Comparison of ENCODE assay signal across 16 cellular contexts in genomic region chr11:64566915-64567882, GRCh38. TPM values are rescaled to one million over a fixed set of nuclear protein-coding genes. Genes with fewer than 3 reads are reported as not detected.
DNase-seq lines count a peak whose midpoint lies in the region; ATAC-seq lines count a peak whose summit lies in the region.
"Had no signal": no experiment of that assay in that cellular context is flagged by ENCODE, and none has a peak within 500 bp of the region (broad histone marks: within the 10 kb centered on the region; RNA-seq: fewer than 3 reads in every experiment).

No MANE protein-coding gene starts in this region.

- H3K36me3 Mint-ChIP-seq in activated CD4-positive, alpha-beta T cell treated with anti-CD3 and anti-CD28 coated beads, Interleukin-2, amount 10 ng/mL, durations not matched to agents 24 days and 14 days (ENCODE audit: low read depth) = no peaks in the 10 kb centered on the region
- H3K36me3 Mint-ChIP-seq in T-helper 17 cell (ENCODE audit: low read depth) = no peaks in the 10 kb centered on the region
- no peaks in the 10 kb centered on the region for H3K36me3 Mint-ChIP-seq in naive thymus-derived CD4-positive, alpha-beta T cell
- H3K36me3 Mint-ChIP-seq: naive B cell had no signal

- intact Hi-C loops in activated CD4-positive, alpha-beta T cell treated with anti-CD3 and anti-CD28 coated beads, Interleukin-2, amount 10 ng/mL, durations not matched to agents 24 days and 14 days (cut with micrococcal nuclease) = no loop called here
- intact Hi-C loops in sciatic nerve (cut with DNase I) = loop anchor here (10.0 kb wide), 1 partner anchor 158 kb away; the partner anchor contains the start of gene NRXN2
- intact Hi-C loops in naive thymus-derived CD4-positive, alpha-beta T cell (cut with micrococcal nuclease) = no loop called here

- H3K27me3 ChIP-seq in iPS-18a (ENCODE audit: control insufficient read depth, insufficient read depth, low read length) = no peaks in the 10 kb centered on the region
- H3K27me3 ChIP-seq in naive thymus-derived CD4-positive, alpha-beta T cell (ENCODE audit: control insufficient read depth in 2 of 2, insufficient read depth in 2 of 2, low read length in 2 of 2) = no peaks in the 10 kb centered on the region
- H3K27me3 ChIP-seq: thyroid gland had no signal

- H3K36me3 ChIP-seq in iPS-18a (ENCODE audit: control insufficient read depth, low read depth, low read length) = no peaks in the 10 kb centered on the region
- no peaks in the 10 kb centered on the region for H3K36me3 ChIP-seq in naive thymus-derived CD4-positive, alpha-beta T cell (ENCODE audit: control insufficient read depth in 2 of 3, insufficient read depth in 3 of 3, low read length in 3 of 3)
- H3K36me3 ChIP-seq: heart right ventricle, thyroid gland had no signal

- peaks cover 6% of the 10 kb centered on the region for H3K4me1 Mint-ChIP-seq in activated CD4-positive, alpha-beta T cell treated with anti-CD3 and anti-CD28 coated beads, Interleukin-2, amount 10 ng/mL, durations not matched to agents 24 days and 14 days
- peaks cover 2% of the 10 kb centered on the region for H3K4me1 Mint-ChIP-seq in T-helper 17 cell
- peaks cover 0 to 7% (median 4%) of the 10 kb centered on the region in 7 donors for H3K4me1 Mint-ChIP-seq in naive thymus-derived CD4-positive, alpha-beta T cell
- H3K4me1 Mint-ChIP-seq: naive B cell had no signal

- peak overlapping the region; percentile 4 for H3K4me3 Mint-ChIP-seq in activated CD4-positive, alpha-beta T cell treated with anti-CD3 and anti-CD28 coated beads, Interleukin-2, amount 10 ng/mL, durations not matched to agents 24 days and 14 days
- no peak overlapping the region for H3K4me3 Mint-ChIP-seq in T-helper 17 cell
- H3K4me3 Mint-ChIP-seq in naive thymus-derived CD4-positive, alpha-beta T cell = peak overlapping the region in 1 of 10 donors; percentile 27
- H3K4me3 Mint-ChIP-seq: naive B cell; T-helper 1 cell treated with Interleukin-12 subunit alpha and Interleukin-12 subunit beta and Interleukin-4 antibody, amounts not matched to agents 30 μg/mL and 1 μg/mL, for 36 hours had no signal

- POLR2A ChIA-PET in naive thymus-derived CD4-positive, alpha-beta T cell (lab: Charles Lee) = no interaction called here

- no peak for DNase-seq in activated CD4-positive, alpha-beta T cell treated with anti-CD3 and anti-CD28 coated beads, Interleukin-2, amount 10 ng/mL, durations not matched to agents 24 days and 14 days
- DNase-seq in activated CD4-positive, alpha-beta T cell treated with anti-CD3 and anti-CD28 coated beads for 4 hours = no peak
- DNase-seq in T-helper 17 cell (no peak), sciatic nerve (ENCODE audit: low spot score) (no peak), SHP77 (lab: John Stamatoyannopoulos, UW) (no peak), activated gamma-delta T cell treated with Interleukin-2 at 50 U/mL for 16 hours (no peak)
- no peak for DNase-seq in naive thymus-derived CD4-positive, alpha-beta T cell
- DNase-seq: activated gamma-delta T cell; naive B cell; stimulated activated CD4-positive, alpha-beta T cell treated with anti-CD3 and anti-CD28 coated beads, Interleukin-4, amount 100 ng/mL, for 4 hours had no signal

- peak overlapping the region; percentile 70 for H3K27ac ChIP-seq in iPS-18a (ENCODE audit: low read length)
- no peak overlapping the region for H3K27ac ChIP-seq in naive thymus-derived CD4-positive, alpha-beta T cell (ENCODE audit: low read depth, low read length)

- peak overlapping the region; percentile 47 for H3K4me3 ChIP-seq in iPS-18a (ENCODE audit: low read length)
- H3K4me3 ChIP-seq in naive thymus-derived CD4-positive, alpha-beta T cell (ENCODE audit: low read length) = no peak overlapping the region
- H3K4me3 ChIP-seq: thyroid gland had no signal

- ATAC-seq in T-helper 17 cell (no peak), sciatic nerve (peak; percentile 23)
- no peak for ATAC-seq in naive thymus-derived CD4-positive, alpha-beta T cell

- peaks cover 19% of the 10 kb centered on the region for H3K4me1 ChIP-seq in iPS-18a (ENCODE audit: control insufficient read depth, low read depth, low read length)
- no peaks in the 10 kb centered on the region for H3K4me1 ChIP-seq in naive thymus-derived CD4-positive, alpha-beta T cell (ENCODE audit: control insufficient read depth in 2 of 2, insufficient read depth in 2 of 2, low read length in 2 of 2)

- H3K9ac ChIP-seq in iPS-18a (ENCODE audit: low read length) = peak overlapping the region; percentile 48

- H3K9me3 Mint-ChIP-seq in activated CD4-positive, alpha-beta T cell treated with anti-CD3 and anti-CD28 coated beads, Interleukin-2, amount 10 ng/mL, durations not matched to agents 24 days and 14 days = no peaks in the 10 kb centered on the region
- no peaks in the 10 kb centered on the region for H3K9me3 Mint-ChIP-seq in naive thymus-derived CD4-positive, alpha-beta T cell
- H3K9me3 Mint-ChIP-seq: naive B cell; T-helper 1 cell treated with Interleukin-12 subunit alpha and Interleukin-12 subunit beta and Interleukin-4 antibody, amounts not matched to agents 30 μg/mL and 1 μg/mL, for 36 hours had no signal

- no peaks in the 10 kb centered on the region for H3K27me3 Mint-ChIP-seq in activated CD4-positive, alpha-beta T cell treated with anti-CD3 and anti-CD28 coated beads, Interleukin-2, amount 10 ng/mL, durations not matched to agents 24 days and 14 days
- H3K27me3 Mint-ChIP-seq in T-helper 17 cell = peaks cover 14% of the 10 kb centered on the region
- no peaks in the 10 kb centered on the region for H3K27me3 Mint-ChIP-seq in naive thymus-derived CD4-positive, alpha-beta T cell

- H3K9me3 ChIP-seq in T-helper 17 cell (ENCODE audit: control insufficient read depth, low read length, poor library complexity, severe bottlenecking) = no peaks in the 10 kb centered on the region
- H3K9me3 ChIP-seq in iPS-18a (ENCODE audit: control insufficient read depth, low read depth, low read length) = no peaks in the 10 kb centered on the region
- H3K9me3 ChIP-seq in naive thymus-derived CD4-positive, alpha-beta T cell (ENCODE audit: control insufficient read depth in 2 of 3, low read length in 3 of 3) = no peaks in the 10 kb centered on the region
- H3K9me3 ChIP-seq: heart right ventricle, thyroid gland had no signal

- H3K27ac Mint-ChIP-seq in activated CD4-positive, alpha-beta T cell treated with anti-CD3 and anti-CD28 coated beads, Interleukin-2, amount 10 ng/mL, durations not matched to agents 24 days and 14 days = no peak overlapping the region
- H3K27ac Mint-ChIP-seq in T-helper 17 cell = peak overlapping the region; percentile 72
- H3K27ac Mint-ChIP-seq in naive thymus-derived CD4-positive, alpha-beta T cell = peak overlapping the region in 4 of 9 donors; percentile 50 to 72 (median 60)
- H3K27ac Mint-ChIP-seq: naive B cell; T-helper 1 cell treated with Interleukin-12 subunit alpha and Interleukin-12 subunit beta and Interleukin-4 antibody, amounts not matched to agents 30 μg/mL and 1 μg/mL, for 36 hours had no signal

- CTCF ChIA-PET in naive thymus-derived CD4-positive, alpha-beta T cell (lab: Charles Lee) = no interaction called here

RNA-seq across cellular contexts. Expression of gene SLC22A11, which starts 11.5 kb away (rescaled TPM):
- total RNA-seq in activated CD4-positive, alpha-beta T cell treated with anti-CD3 and anti-CD28 coated beads, Interleukin-2, amount 10 ng/mL, durations not matched to agents 24 days and 14 days = not detected in 2 replicates
- total RNA-seq in T-helper 17 cell = not detected
- total RNA-seq in sciatic nerve = not detected
- not detected for total RNA-seq in naive thymus-derived CD4-positive, alpha-beta T cell
- not detected for polyA plus RNA-seq in naive thymus-derived CD4-positive, alpha-beta T cell
- total RNA-seq: dermis blood vessel endothelial cell, heart right ventricle, HT1080, thyroid gland had no signal
- polyA plus RNA-seq: heart right ventricle had no signal

RNA-seq across cellular contexts. Expression of gene SLC22A12, which starts 23.8 kb away (rescaled TPM):
- total RNA-seq in activated CD4-positive, alpha-beta T cell treated with anti-CD3 and anti-CD28 coated beads, Interleukin-2, amount 10 ng/mL, durations not matched to agents 24 days and 14 days = not detected in 2 replicates
- total RNA-seq in T-helper 17 cell (not detected), sciatic nerve (not detected)
- total RNA-seq in naive thymus-derived CD4-positive, alpha-beta T cell = not detected
- polyA plus RNA-seq in naive thymus-derived CD4-positive, alpha-beta T cell = not detected
- total RNA-seq: dermis blood vessel endothelial cell, heart right ventricle, HT1080, thyroid gland had no signal
- polyA plus RNA-seq: heart right ventricle had no signal
